ENCODE assay signal across 8 cellular contexts in the genomic region with DNA sequence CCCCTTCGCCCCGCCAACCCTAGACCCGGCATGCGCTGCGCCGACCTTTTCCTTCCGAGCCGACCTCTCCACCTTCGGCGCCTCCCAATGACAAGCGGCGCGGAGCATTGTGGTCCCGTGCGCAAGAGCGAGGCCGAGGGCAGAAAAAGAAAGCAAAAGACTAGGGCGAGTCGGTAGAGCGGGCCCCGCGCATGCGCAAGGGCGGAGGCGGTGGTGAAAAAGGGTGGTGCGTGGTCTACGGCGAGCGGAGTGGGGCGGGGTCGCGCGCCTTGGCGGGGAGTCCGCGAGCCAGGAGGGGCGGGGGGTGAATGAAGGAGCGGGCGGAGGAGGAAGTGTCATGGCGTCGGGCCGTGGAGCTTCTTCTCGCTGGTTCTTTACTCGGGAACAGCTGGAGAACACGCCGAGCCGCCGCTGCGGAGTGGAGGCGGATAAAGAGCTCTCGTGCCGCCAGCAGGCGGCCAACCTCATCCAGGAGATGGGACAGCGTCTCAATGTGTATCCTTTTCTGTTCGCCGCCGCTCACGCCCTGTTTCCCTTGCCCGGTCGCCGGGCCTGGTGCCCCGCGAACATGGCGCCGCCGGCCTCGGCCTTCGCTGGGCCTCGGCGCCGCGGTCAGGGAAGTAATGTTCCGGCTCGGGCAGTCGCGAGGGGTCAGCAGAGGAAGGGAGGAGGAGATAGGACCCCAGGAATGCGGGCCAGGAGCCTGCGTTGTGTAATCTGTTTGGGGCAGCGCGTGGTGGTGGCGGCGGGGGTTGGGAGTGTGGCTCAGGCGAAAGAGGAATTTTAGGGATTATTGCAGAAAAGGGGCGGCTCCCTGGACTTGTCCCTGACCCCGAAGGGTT. TPM values are rescaled to one million over a fixed set of nuclear protein-coding genes. Genes with fewer than 3 reads are reported as not detected.
DNase-seq lines count a peak whose midpoint lies in the region; ATAC-seq and TF ChIP-seq lines count a peak whose summit lies in the region.

A gene (plus strand): TSS at position 305 of the 842 bp plus-strand sequence. CDS start 33 bp downstream, at position 338.

- intact Hi-C loops in heart right ventricle (cut with DNase I): no loop called here
- intact Hi-C loops in posterior cingulate gyrus (cut with DNase I): loop anchor here (2.0 to 10.0 kb wide), 2 partner anchors 136 to 612 kb away; a partner anchor contains a TSS

- H3K27ac Mint-ChIP-seq in T-helper 1 cell treated with Interleukin-12 subunit alpha and Interleukin-12 subunit beta and Interleukin-4 antibody, amounts not matched to agents 30 μg/mL and 1 μg/mL, for 36 hours: peak within 1 kb of the TSS; percentile 90

- H3K27ac ChIP-seq in heart right ventricle: peak within 1 kb of the TSS; percentile 93 to 99 (median 98)
- H3K27ac ChIP-seq in upper lobe of left lung: peak within 1 kb of the TSS; percentile 96 to 100 (median 97)

- TF ChIP-seq EP300 in upper lobe of left lung (IDR thresholded peaks at IDR 0.05): peak in 1 of 4 donors; percentile 85

- ATAC-seq in HG02884 (IDR thresholded peaks at IDR 0.05; ENCODE audit: unreplicated experiment) (peak; percentile 78), heart right ventricle (peak; percentile 94 to 97 (median 95)), upper lobe of left lung (ENCODE audit: low FRiP score in 2 of 2) (peak; percentile 97 to 99)

- H3K36me3 ChIP-seq in heart right ventricle: peaks cover 0 to 14% (median 0%) of the 10 kb centered on the region in 9 donors
- H3K36me3 ChIP-seq in upper lobe of left lung: peaks cover 0 to 3% (median 0%) of the 10 kb centered on the region in 4 donors

- H3K4me3 Mint-ChIP-seq in T-helper 1 cell treated with Interleukin-12 subunit alpha and Interleukin-12 subunit beta and Interleukin-4 antibody, amounts not matched to agents 30 μg/mL and 1 μg/mL, for 36 hours: peak within 1 kb of the TSS; percentile 94

- H3K36me3 Mint-ChIP-seq in T-helper 1 cell treated with Interleukin-12 subunit alpha and Interleukin-12 subunit beta and Interleukin-4 antibody, amounts not matched to agents 30 μg/mL and 1 μg/mL, for 36 hours (ENCODE audit: low read depth): peaks cover 15% of the 10 kb centered on the region

- peak in 2 of 4 donors; percentile 40 to 81 for TF ChIP-seq POLR2A in upper lobe of left lung (IDR thresholded peaks at IDR 0.05)

- H3K4me3 ChIP-seq in heart right ventricle (peak within 1 kb of the TSS; percentile 73 to 99 (median 90)), upper lobe of left lung (peak within 1 kb of the TSS; percentile 61 to 95 (median 87))

- H3K4me1 ChIP-seq in heart right ventricle: peaks cover 0 to 49% (median 43%) of the 10 kb centered on the region in 9 donors
- peaks cover 36 to 50% (median 42%) of the 10 kb centered on the region in 4 donors for H3K4me1 ChIP-seq in upper lobe of left lung

- peaks cover 10% of the 10 kb centered on the region for H3K27me3 Mint-ChIP-seq in T-helper 1 cell treated with Interleukin-12 subunit alpha and Interleukin-12 subunit beta and Interleukin-4 antibody, amounts not matched to agents 30 μg/mL and 1 μg/mL, for 36 hours (ENCODE audit: low read depth)

- WGBS in heart right ventricle, 2 donors: 0% methylated on average over 81 to 85 of the region's 85 CpGs
- WGBS in upper lobe of left lung, 2 donors: 0 to 1% methylated on average over 60 to 85 of the region's 85 CpGs

- peaks cover 21% of the 10 kb centered on the region for H3K4me1 Mint-ChIP-seq in T-helper 1 cell treated with Interleukin-12 subunit alpha and Interleukin-12 subunit beta and Interleukin-4 antibody, amounts not matched to agents 30 μg/mL and 1 μg/mL, for 36 hours (ENCODE audit: low read depth)

- in situ Hi-C loops in GM13977 (cut with MboI; ENCODE audit: low pct_unique_long_range_greater_than_20kb, low sequenced_read_pairs, unreplicated experiment): no loop called here

- H3K9me3 ChIP-seq in heart right ventricle: peaks cover 0 to 6% (median 0%) of the 10 kb centered on the region in 11 donors
- no peaks in the 10 kb centered on the region for H3K9me3 ChIP-seq in upper lobe of left lung

- peak; percentile 97 for DNase-seq in GM13977 (ENCODE audit: low spot score)
- DNase-seq in NCI-H1694 (lab: John Stamatoyannopoulos, UW): peak; percentile 98
- DNase-seq in amniotic stem cell (lab: John Stamatoyannopoulos, UW): peak; percentile 96
- DNase-seq in heart right ventricle: peak; percentile 99 to 100
- peak; percentile 97 to 100 (median 99) for DNase-seq in posterior cingulate gyrus
- DNase-seq in upper lobe of left lung: peak; percentile 98 to 100

- H3K9me3 Mint-ChIP-seq in T-helper 1 cell treated with Interleukin-12 subunit alpha and Interleukin-12 subunit beta and Interleukin-4 antibody, amounts not matched to agents 30 μg/mL and 1 μg/mL, for 36 hours: peaks cover 3% of the 10 kb centered on the region

- H3K27me3 ChIP-seq in heart right ventricle (no peaks in the 10 kb centered on the region), upper lobe of left lung (no peaks in the 10 kb centered on the region)

- TF ChIP-seq CTCF in GM13977 (IDR thresholded peaks at IDR 0.05; ENCODE audit: extremely low read depth, insufficient read depth, missing control alignments) (no peak), heart right ventricle (IDR thresholded peaks at IDR 0.05) (peak in 3 of 9 donors; percentile 11 to 35 (median 26)), upper lobe of left lung (IDR thresholded peaks at IDR 0.05) (peak in 4 of 6 experiments; percentile 6 to 27 (median 16))

RNA-seq across cellular contexts. Expression of the gene that starts here (rescaled TPM):
- 10 to 100 TPM; 13.7 to 26.6 (median 21.3) TPM for total RNA-seq in heart right ventricle
- 10 to 100 TPM in 1 of 2 donors, 1 to 10 TPM in 1; 4.7 to 18.9 TPM for polyA plus RNA-seq in heart right ventricle
- total RNA-seq in upper lobe of left lung: 10 to 100 TPM; 15.9 to 56.9 (median 32.2) TPM

Comparison
In these comparisons a context has a peak if more than half of its experiments do, and no peak if none do; other contexts are left out.
1. Peak in every context shown above with its lines: DNase-seq, ATAC-seq, H3K4me3 ChIP-seq and H3K27ac ChIP-seq.